16 cellular contexts compared by ENCODE assay signal in genomic region chr3:99854899-99855298, GRCh38. TPM values are rescaled to one million over a fixed set of nuclear protein-coding genes. Genes with fewer than 3 reads are reported as not detected.
DNase-seq lines count a peak whose midpoint lies in the region; FAIRE-seq and TF ChIP-seq lines count a peak whose summit lies in the region.
"Had no signal": no experiment of that assay in that cellular context is flagged by ENCODE, and none has a peak within 500 bp of the region (broad histone marks: within the 10 kb centered on the region; RNA-seq: fewer than 3 reads in every experiment).

No MANE protein-coding gene starts in this region.

- H3K9me3 ChIP-seq in sigmoid colon, result no peaks in the 10 kb centered on the region
- H3K9me3 ChIP-seq: SK-N-SH had no signal

- H3K4me3 ChIP-seq in coronary artery (peak overlapping the region; percentile 10), sigmoid colon (no peak overlapping the region)

- no peaks in the 10 kb centered on the region for H3K27me3 ChIP-seq in sigmoid colon

- H3K27ac ChIP-seq in coronary artery, result peak overlapping the region in 1 of 2 donors; percentile 45
- peak overlapping the region in 3 of 4 donors; percentile 2 to 95 (median 94) for H3K27ac ChIP-seq in sigmoid colon

- TF ChIP-seq CTCF in coronary artery (IDR thresholded peaks at IDR 0.05), result no peak
- no peak for TF ChIP-seq CTCF in sigmoid colon (IDR thresholded peaks at IDR 0.05)

- FAIRE-seq in GM19239 (lab: Jason Lieb, UNC), result peak; percentile 56

- TF ChIP-seq POLR2A in sigmoid colon (IDR thresholded peaks at IDR 0.05), result no peak

- DNase-seq in GM19239 (ENCODE audit: insufficient read length, low spot score) (no peak), NCI-H146 treated with DMSO at 0.1 percent for 48 hours (lab: John Stamatoyannopoulos, UW; ENCODE audit: unreplicated experiment) (peak; percentile 87), coronary artery (ENCODE audit: low spot score) (no peak), sigmoid colon (no peak), NCI-H345 treated with DMSO at 0.1 percent for 48 hours (lab: John Stamatoyannopoulos, UW; ENCODE audit: unreplicated experiment) (no peak), DMS79 (lab: John Stamatoyannopoulos, UW) (no peak)
- no peak for DNase-seq in activated effector memory CD4-positive, alpha-beta T cell treated with anti-CD3 and anti-CD28 coated beads, Interleukin-2, amount 50 U/mL, for 16 hours
- DNase-seq: AML-193; GDM1; H9; NCI-H1105 treated with DMSO at 0.1 percent for 48 hours; NCI-H187 treated with DMSO at 0.1 percent for 48 hours; NK-92 treated with Interleukin-12 subunit alpha and Interleukin-12 subunit beta, amount 100 ng/mL, for 24 hours; SHP77; SK-N-SH; T-cell had no signal

- no peak for TF ChIP-seq EP300 in sigmoid colon (IDR thresholded peaks at IDR 0.05)

- H3K4me1 ChIP-seq in sigmoid colon, result peaks cover 0 to 97% (median 82%) of the 10 kb centered on the region in 4 donors

- intact Hi-C loops in sigmoid colon (cut with DNase I), result no loop called here

- H3K36me3 ChIP-seq in sigmoid colon, result peaks cover 0 to 15% (median 5%) of the 10 kb centered on the region in 4 donors

RNA-seq across cellular contexts. Expression of gene CMSS1, which starts 37.2 kb away (rescaled TPM):
- 10 to 100 TPM; 11.1 to 19.4 (median 16.6) TPM for total RNA-seq in sigmoid colon
- polyA plus RNA-seq in sigmoid colon, result 10 to 100 TPM in 1 of 3 donors, 1 to 10 TPM in 2; 6.0 to 19.2 (median 7.6) TPM
